11 cellular contexts compared by ENCODE assay signal in the genomic region with DNA sequence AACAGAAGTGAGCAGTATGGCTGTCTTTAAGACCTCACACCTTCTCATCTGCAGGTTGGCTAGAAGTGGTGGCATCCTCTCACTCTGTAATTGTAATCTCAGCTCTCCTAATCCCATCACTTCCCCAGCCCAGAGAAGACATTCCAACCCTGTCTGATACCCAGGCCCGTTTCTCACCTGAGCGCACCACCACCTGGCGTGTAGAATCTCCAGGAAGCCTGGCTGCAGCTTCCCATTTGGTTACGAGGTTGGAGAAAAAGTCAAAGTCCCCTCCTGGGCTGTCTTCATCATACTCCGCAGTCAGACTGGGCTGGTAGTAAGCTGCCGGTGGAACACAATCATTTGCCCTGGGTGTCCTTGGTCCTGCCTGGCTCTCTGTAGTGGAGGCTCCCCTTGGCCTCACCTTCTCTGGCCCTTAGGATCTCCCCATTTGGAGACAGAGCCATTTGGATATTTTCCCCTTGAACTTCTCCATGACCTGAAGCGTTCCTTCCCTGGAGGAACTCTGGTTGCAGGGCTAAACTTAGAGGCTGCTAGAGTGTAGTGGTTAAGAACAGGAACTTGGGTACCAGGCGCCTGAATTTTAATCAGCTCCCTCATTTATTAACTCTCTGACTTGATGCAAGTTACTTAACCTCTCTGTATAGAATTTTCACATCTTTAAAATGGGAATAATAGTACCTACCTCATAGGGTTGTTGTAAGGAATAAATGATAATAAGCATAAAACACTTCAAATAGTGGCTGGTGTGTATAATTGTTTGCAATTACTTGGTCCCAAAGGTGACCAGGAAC.
DNase-seq lines count a peak whose midpoint lies in the region; ATAC-seq and TF ChIP-seq lines count a peak whose summit lies in the region.
"Had no signal": no experiment of that assay in that cellular context is flagged by ENCODE, and none has a peak within 500 bp of the region (broad histone marks: within the 10 kb centered on the region; RNA-seq: fewer than 3 reads in every experiment).

No MANE protein-coding gene starts in this region.

- H3K27me3 Mint-ChIP-seq in T-helper 2 cell treated with Interferon-gamma antibody and Interleukin-4, amounts not matched to agents 5 μg/mL and 100 μg/mL, for 36 hours (ENCODE audit: low read depth): no peaks in the 10 kb centered on the region
- no peaks in the 10 kb centered on the region for H3K27me3 Mint-ChIP-seq in stimulated activated memory B cell treated with anti-CD40 and anti-IgM and Interleukin-4, amounts not matched to agents 10 μg/mL and 1 μg/mL and 100 μg/mL, for 72 hours

- H3K27ac ChIP-seq in SU-DHL-6 (ENCODE audit: low read depth, low read length) (no peak overlapping the region), epithelial cell of prostate (peak overlapping the region; percentile 98)

- H2AFZ ChIP-seq in SU-DHL-6 (ENCODE audit: low read depth, low read length, severe bottlenecking): no peak overlapping the region

- H3K4me1 Mint-ChIP-seq in T-helper 2 cell treated with Interferon-gamma antibody and Interleukin-4, amounts not matched to agents 5 μg/mL and 100 μg/mL, for 36 hours (ENCODE audit: low read depth): peaks cover 53% of the 10 kb centered on the region
- H3K4me1 Mint-ChIP-seq in stimulated activated memory B cell treated with anti-CD40 and anti-IgM and Interleukin-4, amounts not matched to agents 10 μg/mL and 1 μg/mL and 100 μg/mL, for 72 hours: peaks cover 71% of the 10 kb centered on the region

- peaks cover 53% of the 10 kb centered on the region for H3K36me3 Mint-ChIP-seq in T-helper 2 cell treated with Interferon-gamma antibody and Interleukin-4, amounts not matched to agents 5 μg/mL and 100 μg/mL, for 36 hours (ENCODE audit: low read depth)
- peaks cover 31% of the 10 kb centered on the region for H3K36me3 Mint-ChIP-seq in stimulated activated memory B cell treated with anti-CD40 and anti-IgM and Interleukin-4, amounts not matched to agents 10 μg/mL and 1 μg/mL and 100 μg/mL, for 72 hours

- H3K27ac Mint-ChIP-seq in T-helper 2 cell treated with Interferon-gamma antibody and Interleukin-4, amounts not matched to agents 5 μg/mL and 100 μg/mL, for 36 hours: peak overlapping the region; percentile 97
- H3K27ac Mint-ChIP-seq in stimulated activated memory B cell treated with anti-CD40 and anti-IgM and Interleukin-4, amounts not matched to agents 10 μg/mL and 1 μg/mL and 100 μg/mL, for 72 hours: peak overlapping the region; percentile 98

- no peaks in the 10 kb centered on the region for H3K9me3 Mint-ChIP-seq in T-helper 2 cell treated with Interferon-gamma antibody and Interleukin-4, amounts not matched to agents 5 μg/mL and 100 μg/mL, for 36 hours
- no peaks in the 10 kb centered on the region for H3K9me3 Mint-ChIP-seq in stimulated activated memory B cell treated with anti-CD40 and anti-IgM and Interleukin-4, amounts not matched to agents 10 μg/mL and 1 μg/mL and 100 μg/mL, for 72 hours

- no peak for DNase-seq in T-helper 2 cell treated with Interferon-gamma antibody and Interleukin-4, amounts not matched to agents 5 μg/mL and 100 μg/mL, for 36 hours (ENCODE audit: low spot score)
- DNase-seq in T-helper 2 cell (no peak), epithelial cell of prostate (ENCODE audit: low read depth, low spot score) (no peak), NCI-H345 (lab: John Stamatoyannopoulos, UW) (no peak)
- DNase-seq in activated effector memory CD4-positive, alpha-beta T cell treated with anti-CD3 and anti-CD28 coated beads, Interleukin-2, amount 50 U/mL, for 16 hours: no peak
- DNase-seq: ACHN, NCI-H187 had no signal

- 0 out of 2 replicates have a peak, but pooled peaks cover 6% of the 10 kb centered on the region for H3F3A ChIP-seq in SU-DHL-6 (ENCODE audit: insufficient read depth)

- no peak for ATAC-seq in stimulated activated memory B cell treated with anti-CD40 and anti-IgM and Interleukin-4, amounts not matched to agents 10 μg/mL and 1 μg/mL and 100 μg/mL, for 72 hours
- no peak for ATAC-seq in GM19452 (IDR thresholded peaks at IDR 0.05; ENCODE audit: unreplicated experiment)

- H3K9ac ChIP-seq in SU-DHL-6 (ENCODE audit: low read length): peak overlapping the region; percentile 93

- H3K9me2 ChIP-seq in SU-DHL-6 (replicated peaks; ENCODE audit: insufficient read depth, low read length): no peaks in the 10 kb centered on the region

- no peaks in the 10 kb centered on the region for H3K27me3 ChIP-seq in SU-DHL-6 (ENCODE audit: low read length)

- peaks cover 14% of the 10 kb centered on the region for H3K79me2 ChIP-seq in SU-DHL-6 (ENCODE audit: insufficient read depth, low read length)

- no peaks in the 10 kb centered on the region for H3K9me3 ChIP-seq in SU-DHL-6 (ENCODE audit: insufficient read depth, low read length)
- H3K9me3 ChIP-seq: thoracic aorta had no signal

- no peaks in the 10 kb centered on the region for H4K20me1 ChIP-seq in SU-DHL-6 (ENCODE audit: low read depth, low read length)

- TF ChIP-seq CTCF in SU-DHL-6 (IDR thresholded peaks at IDR 0.05; ENCODE audit: insufficient read depth, low read length, poor library complexity, severe bottlenecking): no peak

- peak overlapping the region; percentile 92 for H3K4me3 Mint-ChIP-seq in T-helper 2 cell treated with Interferon-gamma antibody and Interleukin-4, amounts not matched to agents 5 μg/mL and 100 μg/mL, for 36 hours
- H3K4me3 Mint-ChIP-seq in stimulated activated memory B cell treated with anti-CD40 and anti-IgM and Interleukin-4, amounts not matched to agents 10 μg/mL and 1 μg/mL and 100 μg/mL, for 72 hours: peak overlapping the region; percentile 88

- H3K4me2 ChIP-seq in SU-DHL-6 (ENCODE audit: low read depth, low read length, poor library complexity, severe bottlenecking): peak overlapping the region; percentile 94

- no peak overlapping the region for H3K4me3 ChIP-seq in SU-DHL-6 (ENCODE audit: insufficient read depth, low read length, poor library complexity, severe bottlenecking)

- no peaks in the 10 kb centered on the region for H3K36me3 ChIP-seq in SU-DHL-6 (ENCODE audit: low read length)
